ENCODE assay signal across 17 cellular contexts in the genomic region with DNA sequence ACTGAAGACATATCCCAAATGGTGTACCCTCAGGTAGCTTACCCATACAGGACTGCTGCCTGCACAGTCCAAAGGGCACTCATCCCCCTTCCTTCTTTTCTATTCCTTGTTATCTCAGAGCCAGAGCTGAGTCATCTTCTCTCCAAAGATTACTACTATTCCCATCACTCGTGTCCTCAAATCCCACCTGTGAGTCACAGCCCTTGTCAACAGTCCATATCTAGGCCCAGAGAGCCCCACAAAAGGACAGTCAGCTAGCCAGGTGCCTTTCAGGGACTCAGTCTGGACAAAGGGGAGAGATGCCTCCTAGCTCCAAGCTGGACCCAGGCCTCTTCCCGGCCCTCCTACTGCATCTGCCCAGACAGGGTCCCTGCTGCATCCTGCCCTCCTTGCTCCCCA. TPM values are rescaled to one million over a fixed set of nuclear protein-coding genes. Genes with fewer than 3 reads are reported as not detected.
A peak's percentile ranks its signal among the peaks of the same experiment; 100 is the strongest.
DNase-seq lines count a peak whose midpoint lies in the region; ATAC-seq and TF ChIP-seq lines count a peak whose summit lies in the region.
"Had no signal": no experiment of that assay in that cellular context is flagged by ENCODE, and none has a peak within 500 bp of the region (broad histone marks: within the 10 kb centered on the region; RNA-seq: fewer than 3 reads in every experiment).

No MANE protein-coding gene starts in this region.

- no peak overlapping the region for H2AFZ ChIP-seq in smooth muscle cell (ENCODE audit: low read depth)

- intact Hi-C loops in activated naive CD4-positive, alpha-beta T cell treated with anti-CD3 and anti-CD28 coated beads for 36 hours (cut with micrococcal nuclease): no loop called here

- CTCF ChIA-PET in activated naive CD4-positive, alpha-beta T cell treated with anti-CD3 and anti-CD28 coated beads for 36 hours (lab: Charles Lee): interaction anchor here (0.6 to 1.2 kb wide), 5 partner anchors 11 to 294 kb away, joined by 3 to 4 read pairs (median 3); partner anchors contain the start of gene PARP16
- CTCF ChIA-PET in activated naive CD4-positive, alpha-beta T cell treated with anti-CD3 and anti-CD28 coated beads, Interleukin-2, amount 10 ng/mL, durations not matched to agents 7 days and 5 days (lab: Charles Lee): interaction anchor here (1.1 kb wide), 1 partner anchor 242 kb away, joined by 3 read pairs; no protein-coding TSS in a partner anchor

- H3K27me3 ChIP-seq in RWPE2 (ENCODE audit: insufficient read depth, poor library complexity, severe bottlenecking) (no peaks in the 10 kb centered on the region), smooth muscle cell (ENCODE audit: low read depth) (no peaks in the 10 kb centered on the region)

- H3K4me1 ChIP-seq in RWPE2 (ENCODE audit: insufficient read depth, poor library complexity, severe bottlenecking): no peaks in the 10 kb centered on the region
- H3K4me1 ChIP-seq in smooth muscle cell (ENCODE audit: low read depth): peaks cover 1% of the 10 kb centered on the region

- no peak for DNase-seq in activated naive CD4-positive, alpha-beta T cell treated with anti-CD3 and anti-CD28 coated beads for 36 hours
- no peak for DNase-seq in activated naive CD4-positive, alpha-beta T cell treated with anti-CD3 and anti-CD28 coated beads, Interleukin-2, amount 10 ng/mL, durations not matched to agents 7 days and 5 days
- no peak for DNase-seq in RWPE2 (ENCODE audit: low spot score)
- DNase-seq in glomerular visceral epithelial cell (ENCODE audit: extremely low spot score): peak; percentile 32
- no peak for DNase-seq in smooth muscle cell (lab: John Stamatoyannopoulos, UW; ENCODE audit: unreplicated experiment)
- no peak for DNase-seq in SW 1271 (lab: John Stamatoyannopoulos, UW)
- DNase-seq: activated CD8-positive, alpha-beta memory T cell treated with anti-CD3 and anti-CD28 coated beads for 24 hours; DMS 273 treated with DMSO at 0.1 percent for 48 hours; NCI-H2227 treated with DMSO at 0.1 percent for 48 hours; RPMI8226 had no signal

- H3K36me3 Mint-ChIP-seq in activated naive CD4-positive, alpha-beta T cell treated with anti-CD3 and anti-CD28 coated beads for 36 hours (ENCODE audit: low read depth): no peaks in the 10 kb centered on the region
- H3K36me3 Mint-ChIP-seq in activated naive CD4-positive, alpha-beta T cell treated with anti-CD3 and anti-CD28 coated beads, Interleukin-2, amount 10 ng/mL, durations not matched to agents 7 days and 5 days: peaks cover 6% of the 10 kb centered on the region

- H3K36me3 ChIP-seq in RWPE2 (ENCODE audit: low read depth): peaks cover under 1% of the 10 kb centered on the region
- H3K36me3 ChIP-seq in smooth muscle cell (ENCODE audit: low read depth): no peaks in the 10 kb centered on the region

- no peak overlapping the region for H3K4me3 Mint-ChIP-seq in activated naive CD4-positive, alpha-beta T cell treated with anti-CD3 and anti-CD28 coated beads for 36 hours
- H3K4me3 Mint-ChIP-seq in activated naive CD4-positive, alpha-beta T cell treated with anti-CD3 and anti-CD28 coated beads, Interleukin-2, amount 10 ng/mL, durations not matched to agents 7 days and 5 days: no peak overlapping the region

- H3K9me3 Mint-ChIP-seq in activated naive CD4-positive, alpha-beta T cell treated with anti-CD3 and anti-CD28 coated beads for 36 hours: no peaks in the 10 kb centered on the region
- H3K9me3 Mint-ChIP-seq in activated naive CD4-positive, alpha-beta T cell treated with anti-CD3 and anti-CD28 coated beads, Interleukin-2, amount 10 ng/mL, durations not matched to agents 7 days and 5 days: no peaks in the 10 kb centered on the region

- H3K27me3 Mint-ChIP-seq in activated naive CD4-positive, alpha-beta T cell treated with anti-CD3 and anti-CD28 coated beads for 36 hours (ENCODE audit: low read depth): no peaks in the 10 kb centered on the region
- H3K27me3 Mint-ChIP-seq in activated naive CD4-positive, alpha-beta T cell treated with anti-CD3 and anti-CD28 coated beads, Interleukin-2, amount 10 ng/mL, durations not matched to agents 7 days and 5 days: no peaks in the 10 kb centered on the region

- no peak overlapping the region for H3K27ac ChIP-seq in RWPE2 (ENCODE audit: poor library complexity, severe bottlenecking)
- peak overlapping the region; percentile 9 for H3K27ac ChIP-seq in smooth muscle cell (ENCODE audit: low read depth)

- no peak overlapping the region for H3K4me3 ChIP-seq in RWPE2 (ENCODE audit: severe bottlenecking)
- H3K4me3 ChIP-seq in smooth muscle cell: no peak overlapping the region
- H3K4me3 ChIP-seq: GM12878 had no signal

- ATAC-seq in RWPE2 (ENCODE audit: low read depth) (peak; percentile 34), GM21717 (IDR thresholded peaks at IDR 0.05; ENCODE audit: unreplicated experiment) (no peak), HG03342 (IDR thresholded peaks at IDR 0.05; ENCODE audit: unreplicated experiment) (no peak)
- ATAC-seq: GM12878 had no signal

- no peak overlapping the region for H3K9ac ChIP-seq in smooth muscle cell (ENCODE audit: low read depth)

- no peaks in the 10 kb centered on the region for H3F3A ChIP-seq in smooth muscle cell (ENCODE audit: low read depth)

- 45% methylated on average over 2 of the region's 2 CpGs for WGBS in smooth muscle cell (ENCODE audit: low lambda C conversion rate)

- H4K20me1 ChIP-seq in smooth muscle cell (ENCODE audit: low read depth): peaks cover 12% of the 10 kb centered on the region

- no peak overlapping the region for H3K4me2 ChIP-seq in smooth muscle cell

- peaks cover 34% of the 10 kb centered on the region for H3K4me1 Mint-ChIP-seq in activated naive CD4-positive, alpha-beta T cell treated with anti-CD3 and anti-CD28 coated beads for 36 hours (ENCODE audit: low read depth)
- peaks cover 25% of the 10 kb centered on the region for H3K4me1 Mint-ChIP-seq in activated naive CD4-positive, alpha-beta T cell treated with anti-CD3 and anti-CD28 coated beads, Interleukin-2, amount 10 ng/mL, durations not matched to agents 7 days and 5 days

- no peaks in the 10 kb centered on the region for H3K79me2 ChIP-seq in smooth muscle cell (ENCODE audit: low read depth)

- TF ChIP-seq CTCF in RWPE2 (IDR thresholded peaks at IDR 0.05; ENCODE audit: poor library complexity, severe bottlenecking) (no peak), smooth muscle cell (IDR thresholded peaks at IDR 0.05; ENCODE audit: borderline replicate concordance, insufficient read depth, poor library complexity, severe bottlenecking) (no peak)

- peak overlapping the region; percentile 38 for H3K27ac Mint-ChIP-seq in activated naive CD4-positive, alpha-beta T cell treated with anti-CD3 and anti-CD28 coated beads for 36 hours
- H3K27ac Mint-ChIP-seq in activated naive CD4-positive, alpha-beta T cell treated with anti-CD3 and anti-CD28 coated beads, Interleukin-2, amount 10 ng/mL, durations not matched to agents 7 days and 5 days: no peak overlapping the region

- H3K9me3 ChIP-seq in RWPE2 (ENCODE audit: severe bottlenecking) (no peaks in the 10 kb centered on the region), smooth muscle cell (replicated peaks; ENCODE audit: low read depth) (no peaks in the 10 kb centered on the region)

RNA-seq across cellular contexts. Expression of gene PARP16, which starts 11.0 kb away (rescaled TPM):
- total RNA-seq in activated naive CD4-positive, alpha-beta T cell treated with anti-CD3 and anti-CD28 coated beads for 36 hours: 10 to 100 TPM; 16.2 to 16.8 TPM
- 6.0 and 10.0 TPM in 2 replicates for total RNA-seq in smooth muscle cell
- 11.7 and 15.1 TPM in 2 replicates for polyA plus RNA-seq in smooth muscle cell

RNA-seq across cellular contexts. Expression of gene RNU5A-1, which starts 20.1 kb away (rescaled TPM):
- not detected for total RNA-seq in activated naive CD4-positive, alpha-beta T cell treated with anti-CD3 and anti-CD28 coated beads for 36 hours
- not detected in 2 replicates for total RNA-seq in smooth muscle cell
- polyA plus RNA-seq in smooth muscle cell: not detected in 2 replicates
- total RNA-seq: dermis microvascular lymphatic vessel endothelial cell, GM12878, ureter had no signal
- polyA plus RNA-seq: adipose tissue, GM12878, neural cell had no signal

RNA-seq across cellular contexts. Expression of gene RNU5B-1, which starts 28.8 kb away (rescaled TPM):
- total RNA-seq in activated naive CD4-positive, alpha-beta T cell treated with anti-CD3 and anti-CD28 coated beads for 36 hours: not detected
- not detected in 2 replicates for total RNA-seq in smooth muscle cell
- not detected in 2 replicates for polyA plus RNA-seq in smooth muscle cell
- total RNA-seq: dermis microvascular lymphatic vessel endothelial cell, ureter had no signal
- polyA plus RNA-seq: adipose tissue, GM12878, neural cell had no signal
